In the genomic region with DNA sequence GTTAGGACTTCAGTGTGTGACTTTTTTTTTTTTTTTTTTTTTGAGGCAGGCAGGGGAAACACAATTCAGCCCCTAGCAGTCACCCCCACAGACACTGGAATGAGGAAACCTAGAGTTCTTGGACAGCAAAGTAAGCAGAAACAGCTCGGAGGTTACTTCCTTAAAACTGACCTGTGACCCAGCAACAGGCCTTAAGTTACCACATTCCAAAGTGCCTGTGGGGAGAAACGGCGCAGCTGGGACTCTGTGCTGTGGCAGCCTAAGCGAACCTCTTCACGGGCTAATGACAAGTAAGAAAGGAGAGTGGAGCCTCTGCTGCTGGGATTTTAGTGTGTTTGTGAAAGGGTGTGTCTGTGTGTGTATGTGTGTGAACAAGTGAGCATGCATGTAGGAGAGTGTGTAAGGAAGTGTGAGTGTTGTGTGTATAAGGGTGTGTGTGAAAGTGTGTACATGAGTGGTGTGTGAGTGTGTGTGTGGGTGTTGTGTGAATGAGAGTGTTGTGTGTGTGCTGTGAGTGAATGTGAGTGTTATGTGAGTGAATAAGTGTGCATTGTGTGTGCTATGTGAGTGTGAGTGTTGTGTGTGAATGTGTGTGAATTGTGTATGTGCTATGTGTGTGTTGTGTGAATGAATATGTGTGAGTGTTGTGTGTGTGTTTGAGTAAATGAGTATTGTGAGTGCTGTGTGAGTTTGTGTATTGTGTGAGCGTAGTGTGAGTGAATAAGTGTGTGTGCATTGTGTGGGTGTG, we compare ENCODE assay signal across 2 cellular contexts.
TF ChIP-seq lines count a peak whose summit lies in the region.

No MANE protein-coding gene starts in this region.

TF ChIP-seq in K562, 482 proteins besides CTCF, POLR2A, EP300 and RAD21:
- TF ChIP-seq, protein P1, sequence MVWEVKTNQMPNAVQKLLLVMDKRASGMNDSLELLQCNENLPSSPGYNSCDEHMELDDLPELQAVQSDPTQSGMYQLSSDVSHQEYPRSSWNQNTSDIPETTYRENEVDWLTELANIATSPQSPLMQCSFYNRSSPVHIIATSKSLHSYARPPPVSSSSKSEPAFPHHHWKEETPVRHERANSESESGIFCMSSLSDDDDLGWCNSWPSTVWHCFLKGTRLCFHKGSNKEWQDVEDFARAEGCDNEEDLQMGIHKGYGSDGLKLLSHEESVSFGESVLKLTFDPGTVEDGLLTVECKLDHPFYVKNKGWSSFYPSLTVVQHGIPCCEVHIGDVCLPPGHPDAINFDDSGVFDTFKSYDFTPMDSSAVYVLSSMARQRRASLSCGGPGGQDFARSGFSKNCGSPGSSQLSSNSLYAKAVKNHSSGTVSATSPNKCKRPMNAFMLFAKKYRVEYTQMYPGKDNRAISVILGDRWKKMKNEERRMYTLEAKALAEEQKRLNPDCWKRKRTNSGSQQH (CRISPR knock-in tag; IDR thresholded peaks at IDR 0.05) = 0 out of 2 replicates have a peak, but pooled peaks have one; percentile 24
- TF ChIP-seq ILK (tag; IDR thresholded peaks at IDR 0.05; ENCODE audit: borderline replicate concordance, low read depth) = no peak
- no peak for TF ChIP-seq POLR2AphosphoS2 (IDR thresholded peaks at IDR 0.05; ENCODE audit: low read length)
- no peak for TF ChIP-seq NFYB (IDR thresholded peaks at IDR 0.05; ENCODE audit: extremely low read depth, insufficient read length)

TF ChIP-seq in HepG2, 621 proteins besides CTCF, POLR2A, EP300 and RAD21:
- TF ChIP-seq CC2D1A (CRISPR knock-in tag; IDR thresholded peaks at IDR 0.05) (no peak), RAD51 (IDR thresholded peaks at IDR 0.05; ENCODE audit: borderline replicate concordance) (0 out of 2 replicates have a peak, but pooled peaks have one; percentile 9), KLF13 (CRISPR knock-in tag; IDR thresholded peaks at IDR 0.05) (no peak), SOX6 (IDR thresholded peaks at IDR 0.05) (0 out of 2 replicates have a peak, but pooled peaks have one; percentile 63), SOX6 (CRISPR knock-in tag; IDR thresholded peaks at IDR 0.05) (no peak), ZNF350 (CRISPR knock-in tag; IDR thresholded peaks at IDR 0.05; ENCODE audit: borderline replicate concordance, low read depth) (no peak), NBN (conservative IDR thresholded peaks at IDR 0.05) (0 out of 2 replicates have a peak, but pooled peaks have one; percentile 58), NFRKB (IDR thresholded peaks at IDR 0.05) (0 out of 2 replicates have a peak, but pooled peaks have one; percentile 10)
- TF ChIP-seq, protein P2, sequence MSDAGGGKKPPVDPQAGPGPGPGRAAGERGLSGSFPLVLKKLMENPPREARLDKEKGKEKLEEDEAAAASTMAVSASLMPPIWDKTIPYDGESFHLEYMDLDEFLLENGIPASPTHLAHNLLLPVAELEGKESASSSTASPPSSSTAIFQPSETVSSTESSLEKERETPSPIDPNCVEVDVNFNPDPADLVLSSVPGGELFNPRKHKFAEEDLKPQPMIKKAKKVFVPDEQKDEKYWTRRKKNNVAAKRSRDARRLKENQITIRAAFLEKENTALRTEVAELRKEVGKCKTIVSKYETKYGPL (CRISPR knock-in tag; IDR thresholded peaks at IDR 0.05) = no peak
